ENCODE assay signal across 1 cellular context in genomic region chr7:151900591-151901312, GRCh38.
TF ChIP-seq lines count a peak whose summit lies in the region.

No MANE protein-coding gene starts in this region.

TF ChIP-seq in K562, 482 proteins besides CTCF, POLR2A, EP300 and RAD21:
- TF ChIP-seq ZNF24 (IDR thresholded peaks at IDR 0.05) = peak; percentile 67; the same call in 1 of the 2 replicates
- TF ChIP-seq ZNF280B (CRISPR knock-in tag; IDR thresholded peaks at IDR 0.05) = no peak
